In genomic region chr1:1986451-1987141, GRCh38 we compare ENCODE assay signal across 1 cellular context.
TF ChIP-seq lines count a peak whose summit lies in the region.

No MANE protein-coding gene starts in this region.

TF ChIP-seq in GM23338, 12 proteins besides CTCF, POLR2A, EP300 and RAD21 (continued from another document):
- TF ChIP-seq ZNF462 (CRISPR knock-in tag; IDR thresholded peaks at IDR 0.05): no peak
- no peak for TF ChIP-seq CREB1 (CRISPR knock-in tag; IDR thresholded peaks at IDR 0.05; ENCODE audit: low read depth)
- no peak for TF ChIP-seq ZNF114 (CRISPR knock-in tag; IDR thresholded peaks at IDR 0.05)
- no peak for TF ChIP-seq STAT1 (IDR thresholded peaks at IDR 0.05; ENCODE audit: unreplicated experiment)
- no peak for TF ChIP-seq JUNB (IDR thresholded peaks at IDR 0.05; ENCODE audit: unreplicated experiment)
- no peak for TF ChIP-seq POLR2AphosphoS5 (IDR thresholded peaks at IDR 0.05; ENCODE audit: low read depth)
- TF ChIP-seq ETS1 (IDR thresholded peaks at IDR 0.05): no peak
- TF ChIP-seq NANOG (IDR thresholded peaks at IDR 0.05; ENCODE audit: borderline replicate concordance): no peak
